ENCODE assay signal across 29 cellular contexts in genomic region chr19:3293560-3293959, GRCh38.
"Had no signal": no experiment of that assay in that cellular context is flagged by ENCODE, and none has a peak within 500 bp of the region (broad histone marks: within the 10 kb centered on the region; RNA-seq: fewer than 3 reads in every experiment).

No MANE protein-coding gene starts in this region.

- H3K4me3 ChIP-seq: ascending aorta, cardiac muscle cell had no signal

- H3K27me3 ChIP-seq: ascending aorta, cardiac muscle cell had no signal

- H3K36me3 ChIP-seq: ascending aorta, cardiac muscle cell had no signal

- ATAC-seq: activated CD8-positive, alpha-beta T cell treated with anti-CD3 and anti-CD28 coated beads for 36 hours; activated naive CD8-positive, alpha-beta T cell treated with anti-CD3 and anti-CD28 coated beads, Interleukin-2, amount 50 U/mL, for 24 hours; activated T-cell treated with anti-CD3 and anti-CD28 coated beads, Interleukin-2, amount 50 U/mL, for 4 hours; activated T-cell treated with anti-CD3 and anti-CD28 coated beads, Interleukin-2, amount 50 U/mL, for 72 hours; activated T-helper 17 cell treated with anti-CD3 and anti-CD28 coated beads, Interleukin-2, amount 50 U/mL, for 72 hours had no signal

- DNase-seq: activated B cell treated with CpG ODN at 0.5 μM for 24 hours; activated CD4-positive, alpha-beta memory T cell treated with anti-CD3 and anti-CD28 coated beads for 36 hours; activated CD4-positive, alpha-beta T cell treated with anti-CD3 and anti-CD28 coated beads for 4 hours; activated CD4-positive, alpha-beta T cell treated with anti-CD3 and anti-CD28 coated beads, Interleukin-2, amount 10 ng/mL, durations not matched to agents 24 days and 14 days; activated CD4-positive, alpha-beta T cell treated with anti-CD3 and anti-CD28 coated beads, Interleukin-2, amount 50 U/mL, for 1 hour; activated CD4-positive, alpha-beta T cell treated with anti-CD3 and anti-CD28 coated beads, Interleukin-2, amount 50 U/mL, for 4 hours; activated CD4-positive, CD25-positive, alpha-beta regulatory T cell treated with anti-CD3 and anti-CD28 coated beads, Interleukin-2, amount 50 U/mL, for 72 hours; activated CD8-positive, alpha-beta memory T cell treated with anti-CD3 and anti-CD28 coated beads, Interleukin-2, amount 50 U/mL, for 4 hours; activated CD8-positive, alpha-beta T cell treated with anti-CD3 and anti-CD28 coated beads for 36 hours; activated effector memory CD4-positive, alpha-beta T cell treated with anti-CD3 and anti-CD28 coated beads, Interleukin-2, amount 50 U/mL, for 16 hours; activated gamma-delta T cell treated with Interleukin-2 at 50 U/mL for 16 hours; activated naive CD4-positive, alpha-beta T cell; activated naive CD4-positive, alpha-beta T cell treated with anti-CD3 and anti-CD28 coated beads, Interleukin-2, amount 10 ng/mL, durations not matched to agents 7 days and 5 days; activated naive CD8-positive, alpha-beta T cell treated with anti-CD3 and anti-CD28 coated beads, Interleukin-2, amount 10 ng/mL, durations not matched to agents 7 days and 5 days; activated naive CD8-positive, alpha-beta T cell treated with anti-CD3 and anti-CD28 coated beads, Interleukin-2, amount 50 U/mL, for 24 hours; activated T-cell treated with anti-CD3 and anti-CD28 coated beads for 4 hours; activated T-cell treated with anti-CD3 and anti-CD28 coated beads, Interleukin-2, amount 50 U/mL, for 1 hour; activated T-cell treated with anti-CD3 and anti-CD28 coated beads, Interleukin-2, amount 50 U/mL, for 4 hours; activated T-cell treated with anti-CD3 and anti-CD28 coated beads, Interleukin-2, amount 50 U/mL, for 72 hours; amygdala; anterior cingulate cortex; caudate nucleus; cerebellar nuclear complex; T-helper 2 cell; T-helper 9 cell had no signal

- H3K4me1 ChIP-seq: ascending aorta had no signal

- H3K9me3 ChIP-seq: ascending aorta had no signal

- H3K27ac ChIP-seq: ascending aorta, cardiac muscle cell, VCaP had no signal
